In genomic region chr1:179002552-179003345, GRCh38 we compare ENCODE assay signal across 8 cellular contexts. TPM values are rescaled to one million over a fixed set of nuclear protein-coding genes. Genes with fewer than 3 reads are reported as not detected.
DNase-seq lines count a peak whose midpoint lies in the region; ATAC-seq and TF ChIP-seq lines count a peak whose summit lies in the region.

No MANE protein-coding gene starts in this region.

- DNase-seq in AG10803 (ENCODE audit: low read depth) (peak; percentile 47), NOMO-1 treated with DMSO at 0.1 percent for 48 hours (lab: John Stamatoyannopoulos, UW; ENCODE audit: unreplicated experiment) (peak; percentile 62), naive B cell (peak; percentile 68)
- peak; percentile 75 for DNase-seq in activated CD8-positive, alpha-beta memory T cell treated with anti-CD3 and anti-CD28 coated beads, Interleukin-2, amount 10 ng/mL, durations not matched to agents 7 days and 5 days
- DNase-seq in stimulated activated CD8-positive, alpha-beta memory T cell treated with anti-CD3 and anti-CD28 coated beads, Interleukin-7, amount 100 ng/mL, for 24 hours (ENCODE audit: low read depth), result peak; percentile 61

- H3K4me3 ChIP-seq in AG10803 (ENCODE audit: low read length), result no peak overlapping the region

- CTCF ChIA-PET in activated CD8-positive, alpha-beta memory T cell treated with anti-CD3 and anti-CD28 coated beads, Interleukin-2, amount 10 ng/mL, durations not matched to agents 7 days and 5 days (lab: Charles Lee), result interaction anchor here (0.6 to 3.2 kb wide), 37 partner anchors 8 to 812 kb away, joined by 3 to 20 read pairs (median 4); partner anchors contain the start of genes ABL2 and SOAT1

- H3K9me3 Mint-ChIP-seq in activated CD8-positive, alpha-beta memory T cell treated with anti-CD3 and anti-CD28 coated beads, Interleukin-2, amount 10 ng/mL, durations not matched to agents 7 days and 5 days (ENCODE audit: low read depth), result no peaks in the 10 kb centered on the region
- H3K9me3 Mint-ChIP-seq in naive B cell, result no peaks in the 10 kb centered on the region

- no peak overlapping the region for H3K4me3 Mint-ChIP-seq in activated CD8-positive, alpha-beta memory T cell treated with anti-CD3 and anti-CD28 coated beads, Interleukin-2, amount 10 ng/mL, durations not matched to agents 7 days and 5 days
- H3K4me3 Mint-ChIP-seq in naive B cell, result peak overlapping the region in 1 of 8 donors; percentile 40

- H3K36me3 Mint-ChIP-seq in activated CD8-positive, alpha-beta memory T cell treated with anti-CD3 and anti-CD28 coated beads, Interleukin-2, amount 10 ng/mL, durations not matched to agents 7 days and 5 days, result no peaks in the 10 kb centered on the region
- H3K36me3 Mint-ChIP-seq in naive B cell, result no peaks in the 10 kb centered on the region

- H3K4me1 Mint-ChIP-seq in activated CD8-positive, alpha-beta memory T cell treated with anti-CD3 and anti-CD28 coated beads, Interleukin-2, amount 10 ng/mL, durations not matched to agents 7 days and 5 days, result peaks cover 17% of the 10 kb centered on the region
- peaks cover 9 to 16% (median 10%) of the 10 kb centered on the region in 3 donors for H3K4me1 Mint-ChIP-seq in naive B cell

- H3K27ac Mint-ChIP-seq in activated CD8-positive, alpha-beta memory T cell treated with anti-CD3 and anti-CD28 coated beads, Interleukin-2, amount 10 ng/mL, durations not matched to agents 7 days and 5 days, result no peak overlapping the region
- H3K27ac Mint-ChIP-seq in naive B cell, result peak overlapping the region in 3 of 6 donors; percentile 39 to 82 (median 80)

- ATAC-seq in GM19035 (IDR thresholded peaks at IDR 0.05; ENCODE audit: unreplicated experiment) (peak; percentile 85), HG03354 (IDR thresholded peaks at IDR 0.05; ENCODE audit: poor library complexity, severe bottlenecking, unreplicated experiment) (peak; percentile 90), esophagus mucosa (peak; percentile 67), naive B cell (ENCODE audit: low read depth in 2 of 2) (peak; percentile 75 to 85)
- peak; percentile 82 for ATAC-seq in activated CD8-positive, alpha-beta memory T cell treated with anti-CD3 and anti-CD28 coated beads, Interleukin-2, amount 10 ng/mL, durations not matched to agents 7 days and 5 days

- no peaks in the 10 kb centered on the region for H3K27me3 Mint-ChIP-seq in activated CD8-positive, alpha-beta memory T cell treated with anti-CD3 and anti-CD28 coated beads, Interleukin-2, amount 10 ng/mL, durations not matched to agents 7 days and 5 days
- H3K27me3 Mint-ChIP-seq in naive B cell, result no peaks in the 10 kb centered on the region

- peak; percentile 97 for TF ChIP-seq CTCF in AG10803 (conservative IDR thresholded peaks at IDR 0.05; ENCODE audit: low read length)

RNA-seq across cellular contexts. Expression of gene FAM20B, which starts 22.9 kb away (rescaled TPM):
- 10 to 100 TPM; 23.8 to 30.7 TPM for total RNA-seq in activated CD8-positive, alpha-beta memory T cell treated with anti-CD3 and anti-CD28 coated beads, Interleukin-2, amount 10 ng/mL, durations not matched to agents 7 days and 5 days
- total RNA-seq in esophagus mucosa, result 18.2 TPM
- polyA plus RNA-seq in naive B cell (ENCODE audit: low read depth in 6 of 6), result 10 to 100 TPM in 2 of 6 donors, 1 to 10 TPM in 4; 6.2 to 13.2 (median 8.6) TPM
